In genomic region chr6:137901454-137901853, GRCh38 we compare ENCODE assay signal across 23 cellular contexts. TPM values are rescaled to one million over a fixed set of nuclear protein-coding genes. Genes with fewer than 3 reads are reported as not detected.
DNase-seq lines count a peak whose midpoint lies in the region; ATAC-seq, FAIRE-seq and TF ChIP-seq lines count a peak whose summit lies in the region.
"Had no signal": no experiment of that assay in that cellular context is flagged by ENCODE, and none has a peak within 500 bp of the region (broad histone marks: within the 10 kb centered on the region; RNA-seq: fewer than 3 reads in every experiment).

No MANE protein-coding gene starts in this region.

- no peak for TF ChIP-seq CTCF in body of pancreas (IDR thresholded peaks at IDR 0.05)

- peak overlapping the region; percentile 12 to 67 (median 48) for H3K27ac ChIP-seq in body of pancreas

- H3K4me3 ChIP-seq in body of pancreas = no peak overlapping the region

- peaks cover 3% of the 10 kb centered on the region for H3K36me3 Mint-ChIP-seq in activated CD4-positive, alpha-beta T cell treated with anti-CD3 and anti-CD28 coated beads for 36 hours (ENCODE audit: low read depth)

- H3K27ac Mint-ChIP-seq in activated CD4-positive, alpha-beta T cell treated with anti-CD3 and anti-CD28 coated beads for 36 hours = peak overlapping the region; percentile 23
- H3K27ac Mint-ChIP-seq: CD4-positive, alpha-beta T cell had no signal

- no peak for ATAC-seq in activated CD4-positive, alpha-beta T cell treated with anti-CD3 and anti-CD28 coated beads for 36 hours
- ATAC-seq in body of pancreas (peak; percentile 45), GM18861 (IDR thresholded peaks at IDR 0.05; ENCODE audit: unreplicated experiment) (no peak), HG03135 (IDR thresholded peaks at IDR 0.05; ENCODE audit: unreplicated experiment) (no peak)
- ATAC-seq: PC-3 had no signal

- WGBS in body of pancreas, 2 donors = 23 to 33% methylated on average over 1 of the region's 1 CpG

- peaks cover 22% of the 10 kb centered on the region for H3K4me1 ChIP-seq in body of pancreas

- no peaks in the 10 kb centered on the region for H3K9me3 ChIP-seq in body of pancreas
- H3K9me3 ChIP-seq: Caco-2 had no signal

- CTCF ChIA-PET in activated CD4-positive, alpha-beta T cell treated with anti-CD3 and anti-CD28 coated beads for 36 hours (lab: Charles Lee) = interaction anchor here (0.7 to 2.1 kb wide), 12 partner anchors 9 to 208 kb away, joined by 3 to 10 read pairs (median 4); no protein-coding TSS in a partner anchor

- no peaks in the 10 kb centered on the region for H3K27me3 Mint-ChIP-seq in activated CD4-positive, alpha-beta T cell treated with anti-CD3 and anti-CD28 coated beads for 36 hours
- H3K27me3 Mint-ChIP-seq: CD4-positive, alpha-beta T cell had no signal

- H3K4me1 Mint-ChIP-seq in activated CD4-positive, alpha-beta T cell treated with anti-CD3 and anti-CD28 coated beads for 36 hours = peaks cover 48% of the 10 kb centered on the region

- H3K36me3 ChIP-seq in body of pancreas (replicated peaks in 1 of 2; ENCODE audit: insufficient read depth in 1 of 2, low read depth in 2 of 2) = no peaks in the 10 kb centered on the region

- no peaks in the 10 kb centered on the region for H3K9me3 Mint-ChIP-seq in activated CD4-positive, alpha-beta T cell treated with anti-CD3 and anti-CD28 coated beads for 36 hours (ENCODE audit: low read depth)
- H3K9me3 Mint-ChIP-seq: CD4-positive, alpha-beta T cell had no signal

- H3K27me3 ChIP-seq in body of pancreas = no peaks in the 10 kb centered on the region

- FAIRE-seq in GM12891 (lab: Jason Lieb, UNC) = peak; percentile 26
- FAIRE-seq: H1 had no signal

- TF ChIP-seq POLR2A in GM12891 (IDR thresholded peaks at IDR 0.05; ENCODE audit: low read depth, low read length) (no peak), body of pancreas (IDR thresholded peaks at IDR 0.05) (no peak)

- no peak for DNase-seq in activated CD4-positive, alpha-beta T cell treated with anti-CD3 and anti-CD28 coated beads for 36 hours
- no peak for DNase-seq in activated CD4-positive, alpha-beta T cell treated with anti-CD3 and anti-CD28 coated beads, Interleukin-2, amount 50 U/mL, for 48 hours
- DNase-seq in GM12891 (ENCODE audit: insufficient read length, low spot score) (no peak), body of pancreas (peak in 2 of 4 donors; percentile 25 to 52), mucosa of gallbladder (ENCODE audit: low spot score) (peak; percentile 84), DMS53 (lab: John Stamatoyannopoulos, UW) (no peak)
- DNase-seq: 8988T; Caco-2; CD4-positive, alpha-beta T cell; DMS153; GF-D8; Karpas-422; NCI-H1417 treated with DMSO at 0.1 percent for 48 hours; NCI-H187 treated with DMSO at 0.1 percent for 48 hours; NCI-H2227 treated with DMSO at 0.1 percent for 48 hours; NCI-H510A treated with DMSO at 0.1 percent for 48 hours; NCI-H774; PC-3; RPMI8226; SHP77 treated with DMSO at 0.1 percent for 48 hours had no signal

- intact Hi-C loops in activated CD4-positive, alpha-beta T cell treated with anti-CD3 and anti-CD28 coated beads for 36 hours (cut with DNase I, micrococcal nuclease) = no loop called here
- intact Hi-C loops in body of pancreas (cut with DNase I) = no loop called here

- no peak overlapping the region for H3K4me3 Mint-ChIP-seq in activated CD4-positive, alpha-beta T cell treated with anti-CD3 and anti-CD28 coated beads for 36 hours
- H3K4me3 Mint-ChIP-seq: CD4-positive, alpha-beta T cell had no signal

- POLR2A ChIA-PET in activated CD4-positive, alpha-beta T cell treated with anti-CD3 and anti-CD28 coated beads for 36 hours (lab: Charles Lee) = interaction anchor here (0.9 kb wide), 1 partner anchor 30 kb away, joined by 6 read pairs; no protein-coding TSS in a partner anchor

TF ChIP-seq in GM12891, 5 proteins besides CTCF, POLR2A, EP300 and RAD21:
- TF ChIP-seq POU2F2 (IDR thresholded peaks at IDR 0.05; ENCODE audit: low read depth, low read length) (no peak), POLR2AphosphoS5 (IDR thresholded peaks at IDR 0.05; ENCODE audit: low read depth, low read length) (no peak), TAF1 (IDR thresholded peaks at IDR 0.05; ENCODE audit: low read depth, low read length) (no peak), SPI1 (IDR thresholded peaks at IDR 0.05; ENCODE audit: low read depth, low read length) (no peak), PAX5 (IDR thresholded peaks at IDR 0.05; ENCODE audit: insufficient read depth, low read length, severe bottlenecking) (no peak)

RNA-seq across cellular contexts. Expression of gene TNFAIP3, which starts 34.4 kb away (rescaled TPM):
- total RNA-seq in activated CD4-positive, alpha-beta T cell treated with anti-CD3 and anti-CD28 coated beads for 36 hours = 100 to 1,000 TPM; 284 to 371 TPM
- polyA plus RNA-seq in GM12891 (2012; ENCODE audit: low read depth, missing spikeins) = 120 TPM
- 10 to 100 TPM in 1 of 2 donors, 1 to 10 TPM in 1; 9.6 to 12.5 TPM for total RNA-seq in body of pancreas
- total RNA-seq in mucosa of gallbladder = 33.8 TPM
